10 cellular contexts compared by ENCODE assay signal in the genomic region with DNA sequence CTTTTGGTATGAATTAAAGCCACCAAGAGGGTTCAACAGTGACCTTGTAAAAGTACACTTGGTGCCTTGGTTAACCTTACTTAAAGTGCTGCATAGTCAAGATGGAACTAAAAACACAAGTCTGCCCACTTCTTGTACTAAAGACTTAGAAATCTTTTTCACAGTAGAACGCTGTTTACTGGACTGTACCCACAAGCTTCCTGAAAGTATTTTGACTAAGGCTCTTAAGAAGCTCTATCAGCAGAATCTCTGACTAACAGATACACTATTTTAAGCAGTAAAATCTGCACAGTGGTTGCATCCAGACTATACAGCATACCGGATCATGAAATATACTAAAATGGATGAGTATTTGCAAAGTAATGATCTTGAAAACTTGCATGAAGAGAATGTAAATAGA.
DNase-seq lines count a peak whose midpoint lies in the region; ATAC-seq and TF ChIP-seq lines count a peak whose summit lies in the region.
"Had no signal": no experiment of that assay in that cellular context is flagged by ENCODE, and none has a peak within 500 bp of the region (broad histone marks: within the 10 kb centered on the region; RNA-seq: fewer than 3 reads in every experiment).

No MANE protein-coding gene starts in this region.

- DNase-seq in AG09319 (ENCODE audit: extremely low read depth, low read depth) = peak; percentile 37
- peak; percentile 74 for DNase-seq in dedifferentiated amniotic fluid mesenchymal stem cell (ENCODE audit: extremely low spot score)
- no peak for DNase-seq in NCI-H748 treated with DMSO at 0.1 percent for 48 hours (lab: John Stamatoyannopoulos, UW)
- DNase-seq in stimulated activated naive CD4-positive, alpha-beta T cell treated with Interleukin-2 at 50 U/mL for 16 hours (lab: John Stamatoyannopoulos, UW) = no peak
- DNase-seq: DMS79, esophagus squamous epithelium had no signal

- no peak for TF ChIP-seq CTCF in AG09319 (IDR thresholded peaks at IDR 0.05; ENCODE audit: low read depth, low read length)

- ATAC-seq in GM19035 (IDR thresholded peaks at IDR 0.05; ENCODE audit: unreplicated experiment) = peak; percentile 59
- peak; percentile 49 for ATAC-seq in HG03575 (IDR thresholded peaks at IDR 0.05; ENCODE audit: extremely low read depth, insufficient number of reproducible peaks, low FRiP score, unreplicated experiment)
- ATAC-seq in GM21717 (IDR thresholded peaks at IDR 0.05; ENCODE audit: unreplicated experiment) = no peak
- ATAC-seq in GM18517 (IDR thresholded peaks at IDR 0.05; ENCODE audit: unreplicated experiment) = no peak

Comparison
In these comparisons a context has a peak if more than half of its experiments do, and no peak if none do; other contexts are left out.
1. DNase-seq: peak in AG09319 (single experiment) and dedifferentiated amniotic fluid mesenchymal stem cell (single experiment); none in NCI-H748 treated with DMSO at 0.1 percent for 48 hours (single experiment) and stimulated activated naive CD4-positive, alpha-beta T cell treated with Interleukin-2 at 50 U/mL for 16 hours (single experiment).
2. ATAC-seq: peak in GM19035 (single experiment) and HG03575 (single experiment); none in GM21717 (single experiment) and GM18517 (single experiment).